8 cellular contexts compared by ENCODE assay signal in genomic region chr2:241703128-241703604, GRCh38. TPM values are rescaled to one million over a fixed set of nuclear protein-coding genes. Genes with fewer than 3 reads are reported as not detected.
A peak's percentile ranks its signal among the peaks of the same experiment; 100 is the strongest.
DNase-seq lines count a peak whose midpoint lies in the region; ATAC-seq and TF ChIP-seq lines count a peak whose summit lies in the region.

No MANE protein-coding gene starts in this region.

- DNase-seq in CD8-positive, alpha-beta memory T cell: no peak
- peak; percentile 22 for DNase-seq in LHCN-M2 (ENCODE audit: low read depth)
- no peak for DNase-seq in breast epithelium (ENCODE audit: low spot score in 2 of 2)
- DNase-seq in mesenchymal stem cell: no peak
- no peak for DNase-seq in HK-2 (ENCODE audit: unreplicated experiment)

- peak overlapping the region in 1 of 2 experiments; percentile 86 for H3K14ac ChIP-seq in mesenchymal stem cell (ENCODE audit: low read length in 2 of 2)

- no peak overlapping the region for H2AK5ac ChIP-seq in mesenchymal stem cell (ENCODE audit: low read length, severe bottlenecking)

- peak overlapping the region; percentile 68 for H3K4me3 ChIP-seq in CD8-positive, alpha-beta memory T cell (ENCODE audit: low read length)
- H3K4me3 ChIP-seq in breast epithelium (peak overlapping the region; percentile 70 to 98 (median 92)), mesenchymal stem cell (ENCODE audit: insufficient read depth in 1 of 2, low read depth in 1 of 2, low read length in 2 of 2) (peak overlapping the region; percentile 86 to 94)

- no peaks in the 10 kb centered on the region for H3K9me3 ChIP-seq in CD8-positive, alpha-beta memory T cell (ENCODE audit: low read length)
- no peaks in the 10 kb centered on the region for H3K9me3 ChIP-seq in breast epithelium
- H3K9me3 ChIP-seq in mesenchymal stem cell (ENCODE audit: control insufficient read depth, low read length): peaks cover 4% of the 10 kb centered on the region

- CTCF ChIA-PET in CD8-positive, alpha-beta memory T cell (lab: Charles Lee): interaction anchor here (0.7 to 4.0 kb wide), 7 partner anchors 15 to 175 kb away, joined by 3 to 30 read pairs (median 8); partner anchors contain the start of gene D2HGDH

- H4K8ac ChIP-seq in mesenchymal stem cell (ENCODE audit: low read length): no peak overlapping the region

- H3K36me3 Mint-ChIP-seq in CD8-positive, alpha-beta memory T cell: peaks cover 12 to 31% (median 17%) of the 10 kb centered on the region in 3 donors

- peaks cover 30% of the 10 kb centered on the region for H3K79me1 ChIP-seq in mesenchymal stem cell (replicated peaks; ENCODE audit: low read length, poor library complexity, severe bottlenecking)

- peak overlapping the region; percentile 65 to 97 (median 86) for H3K27ac Mint-ChIP-seq in CD8-positive, alpha-beta memory T cell

- H3K23ac ChIP-seq in mesenchymal stem cell (ENCODE audit: low read length in 2 of 2): no peak overlapping the region

- H3K9ac ChIP-seq in mesenchymal stem cell (ENCODE audit: low read length): peak overlapping the region; percentile 85

- H3K27me3 Mint-ChIP-seq in CD8-positive, alpha-beta memory T cell: no peaks in the 10 kb centered on the region

- H2AFZ ChIP-seq in mesenchymal stem cell (ENCODE audit: low read depth, low read length): no peak overlapping the region

- no peaks in the 10 kb centered on the region for H3K27me3 ChIP-seq in CD8-positive, alpha-beta memory T cell (ENCODE audit: insufficient read depth, low read length, poor library complexity, severe bottlenecking)
- H3K27me3 ChIP-seq in breast epithelium: no peaks in the 10 kb centered on the region
- H3K27me3 ChIP-seq in mesenchymal stem cell (ENCODE audit: control insufficient read depth in 1 of 2, insufficient read depth in 1 of 2, low read length in 2 of 2): no peaks in the 10 kb centered on the region

- intact Hi-C loops in breast epithelium (cut with DNase I; ENCODE audit: low total_unique reads): no loop called here

- TF ChIP-seq POLR2A in breast epithelium (IDR thresholded peaks at IDR 0.05): no peak

- H3K4me3 Mint-ChIP-seq in CD8-positive, alpha-beta memory T cell: peak overlapping the region; percentile 78 to 88 (median 84)

- ATAC-seq in HG03175 (IDR thresholded peaks at IDR 0.05; ENCODE audit: unreplicated experiment) (no peak), HG03565 (IDR thresholded peaks at IDR 0.05; ENCODE audit: unreplicated experiment) (no peak), GM18520 (IDR thresholded peaks at IDR 0.05; ENCODE audit: unreplicated experiment) (no peak)

- peaks cover 13% of the 10 kb centered on the region for H3K36me3 ChIP-seq in CD8-positive, alpha-beta memory T cell (ENCODE audit: insufficient read depth, low read length)
- H3K36me3 ChIP-seq in breast epithelium (no peaks in the 10 kb centered on the region), mesenchymal stem cell (ENCODE audit: control insufficient read depth in 1 of 2, insufficient read depth in 2 of 2, low read depth in 1 of 2, low read length in 2 of 2) (peaks cover 32% of the 10 kb centered on the region in 2 experiments)

- WGBS in mesenchymal stem cell: 88% methylated on average over 7 of the region's 7 CpGs

- POLR2A ChIA-PET in CD8-positive, alpha-beta memory T cell (lab: Charles Lee): interaction anchor here (2.1 to 5.9 kb wide), 2 partner anchors 16 to 31 kb away, joined by 24 to 50 read pairs; partner anchors contain the start of genes D2HGDH and DTYMK

- H3K18ac ChIP-seq in mesenchymal stem cell (ENCODE audit: low read depth in 1 of 2, low read length in 2 of 2): peak overlapping the region; percentile 38 to 70

- no peaks in the 10 kb centered on the region for H3K9me3 Mint-ChIP-seq in CD8-positive, alpha-beta memory T cell

- H2BK12ac ChIP-seq in mesenchymal stem cell (ENCODE audit: low read length in 2 of 2): no peak overlapping the region

- peaks cover 7% of the 10 kb centered on the region for H3K4me1 ChIP-seq in CD8-positive, alpha-beta memory T cell (ENCODE audit: insufficient read depth, low read length)
- H3K4me1 ChIP-seq in breast epithelium: peaks cover 0 to 6% of the 10 kb centered on the region in 2 donors
- H3K4me1 ChIP-seq in mesenchymal stem cell (ENCODE audit: control insufficient read depth, insufficient read depth, low read depth, low read length): peaks cover 14% of the 10 kb centered on the region

- no peak overlapping the region for H2BK15ac ChIP-seq in mesenchymal stem cell (ENCODE audit: low read depth, poor library complexity, severe bottlenecking)

- peak overlapping the region; percentile 99 for H3K4me2 ChIP-seq in mesenchymal stem cell (ENCODE audit: low read length, poor library complexity, severe bottlenecking)

- peak overlapping the region; percentile 34 for H2BK120ac ChIP-seq in mesenchymal stem cell (ENCODE audit: low read depth, low read length)

- H3K4me1 Mint-ChIP-seq in CD8-positive, alpha-beta memory T cell: peaks cover 14 to 26% (median 20%) of the 10 kb centered on the region in 3 donors

- no peak overlapping the region for H2BK5ac ChIP-seq in mesenchymal stem cell (ENCODE audit: low read depth, low read length, poor library complexity, severe bottlenecking)

- H3K27ac ChIP-seq in CD8-positive, alpha-beta memory T cell (ENCODE audit: low read depth, low read length): peak overlapping the region; percentile 65
- H3K27ac ChIP-seq in breast epithelium (peak overlapping the region; percentile 91 to 98), mesenchymal stem cell (ENCODE audit: low read length, poor library complexity, severe bottlenecking) (no peak overlapping the region)

- H3K4ac ChIP-seq in mesenchymal stem cell (ENCODE audit: low read depth in 1 of 2, low read length in 2 of 2): no peak overlapping the region

- peak overlapping the region; percentile 68 for H4K91ac ChIP-seq in mesenchymal stem cell (ENCODE audit: low read length)

- no peak for TF ChIP-seq CTCF in breast epithelium (IDR thresholded peaks at IDR 0.05)

RNA-seq across cellular contexts. Expression of gene ING5, which starts 1.3 kb away (rescaled TPM):
- total RNA-seq in CD8-positive, alpha-beta memory T cell: 10 to 100 TPM; 44.4 to 48.4 TPM
- 19.5 TPM for polyA plus RNA-seq in CD8-positive, alpha-beta memory T cell
- 22.2 and 24.7 TPM in 2 replicates for total RNA-seq in LHCN-M2 (2014; rRNA removed)
- 16.3 TPM for polyA plus RNA-seq in LHCN-M2 (2012)
- 10 to 100 TPM; 29.6 to 49.0 (median 45.6) TPM for total RNA-seq in breast epithelium
- 11.3 TPM for polyA plus RNA-seq in mesenchymal stem cell (2013, experiment 1 of 2)
- 11.4 TPM for polyA plus RNA-seq in mesenchymal stem cell (2013, experiment 2 of 2)

RNA-seq across cellular contexts. Expression of gene DTYMK, which starts 16.6 kb away (rescaled TPM):
- 100 to 1,000 TPM; 131 to 134 TPM for total RNA-seq in CD8-positive, alpha-beta memory T cell
- polyA plus RNA-seq in CD8-positive, alpha-beta memory T cell: 41.1 TPM
- total RNA-seq in LHCN-M2 (2014; rRNA removed) (108 and 132 TPM in 2 replicates), breast epithelium (10 to 100 TPM; 16.8 to 23.2 (median 19.7) TPM)
- polyA plus RNA-seq in LHCN-M2 (2012): 107 TPM
- polyA plus RNA-seq in mesenchymal stem cell (2013, experiment 1 of 2): 20.3 TPM
- polyA plus RNA-seq in mesenchymal stem cell (2013, experiment 2 of 2): 20.5 TPM

RNA-seq across cellular contexts. Expression of gene D2HGDH, which starts 31.3 kb away (rescaled TPM):
- total RNA-seq in CD8-positive, alpha-beta memory T cell: 10 to 100 TPM; 22.9 to 23.4 TPM
- 5.7 TPM for polyA plus RNA-seq in CD8-positive, alpha-beta memory T cell
- total RNA-seq in LHCN-M2 (2014; rRNA removed) (12.7 and 13.5 TPM in 2 replicates), breast epithelium (10 to 100 TPM; 16.3 to 29.2 (median 22.2) TPM)
- polyA plus RNA-seq in LHCN-M2 (2012): 8.6 TPM
- 5.7 TPM for polyA plus RNA-seq in mesenchymal stem cell (2013, experiment 1 of 2)
- polyA plus RNA-seq in mesenchymal stem cell (2013, experiment 2 of 2): 5.3 TPM
